ENCODE assay signal across 10 cellular contexts in genomic region chr1:17624540-17625256, GRCh38.
A peak's percentile ranks its signal among the peaks of the same experiment; 100 is the strongest.
DNase-seq lines count a peak whose midpoint lies in the region; ATAC-seq lines count a peak whose summit lies in the region.
"Had no signal": no experiment of that assay in that cellular context is flagged by ENCODE, and none has a peak within 500 bp of the region (broad histone marks: within the 10 kb centered on the region; RNA-seq: fewer than 3 reads in every experiment).

No MANE protein-coding gene starts in this region.

- no peaks in the 10 kb centered on the region for H3K27me3 ChIP-seq in esophagus (ENCODE audit: control insufficient read depth in 1 of 2, insufficient read depth in 2 of 2, low read length in 2 of 2)

- no peak for ATAC-seq in HG03520 (IDR thresholded peaks at IDR 0.05; ENCODE audit: unreplicated experiment)
- ATAC-seq in GM21423 (IDR thresholded peaks at IDR 0.05; ENCODE audit: unreplicated experiment), result no peak
- no peak for ATAC-seq in GM18511 (IDR thresholded peaks at IDR 0.05; ENCODE audit: unreplicated experiment)
- ATAC-seq: K562 had no signal

- H3K9me3 ChIP-seq in esophagus (ENCODE audit: control insufficient read depth in 2 of 2, insufficient read depth in 1 of 2, low read depth in 1 of 2, low read length in 1 of 2), result no peaks in the 10 kb centered on the region

- peak overlapping the region; percentile 29 to 89 for H3K27ac ChIP-seq in esophagus (ENCODE audit: low read depth in 2 of 2, low read length in 1 of 2)

- DNase-seq in ACHN (peak; percentile 60), NCI-H226 (peak; percentile 72), mucosa of gallbladder (ENCODE audit: low spot score) (peak; percentile 39), activated T-cell treated with anti-CD3 and anti-CD28 coated beads for 4 hours (no peak)
- DNase-seq: effector CD8-positive, alpha-beta T cell had no signal

- in situ Hi-C loops in ACHN (cut with HindIII; ENCODE audit: low pct_ligation_motif_present, low pct_unique_long_range_greater_than_20kb, low sequenced_read_pairs), result no loop called here

- H3K4me3 ChIP-seq in esophagus (ENCODE audit: low read depth in 1 of 2, low read length in 2 of 2), result no peak overlapping the region
- H3K4me3 ChIP-seq: K562 had no signal

- H3K4me1 ChIP-seq in esophagus (ENCODE audit: control insufficient read depth in 2 of 2, insufficient read depth in 2 of 2, low read length in 1 of 2), result peaks cover 0 to 17% of the 10 kb centered on the region in 2 donors

- H3K36me3 ChIP-seq in esophagus (ENCODE audit: control insufficient read depth in 2 of 2, insufficient read depth in 2 of 2, low read length in 1 of 2), result peaks cover 13 to 49% of the 10 kb centered on the region in 2 donors

- 32 to 47% methylated on average over 8 of the region's 8 CpGs for WGBS in esophagus, 2 donors
